ENCODE assay signal across 9 cellular contexts in the genomic region with DNA sequence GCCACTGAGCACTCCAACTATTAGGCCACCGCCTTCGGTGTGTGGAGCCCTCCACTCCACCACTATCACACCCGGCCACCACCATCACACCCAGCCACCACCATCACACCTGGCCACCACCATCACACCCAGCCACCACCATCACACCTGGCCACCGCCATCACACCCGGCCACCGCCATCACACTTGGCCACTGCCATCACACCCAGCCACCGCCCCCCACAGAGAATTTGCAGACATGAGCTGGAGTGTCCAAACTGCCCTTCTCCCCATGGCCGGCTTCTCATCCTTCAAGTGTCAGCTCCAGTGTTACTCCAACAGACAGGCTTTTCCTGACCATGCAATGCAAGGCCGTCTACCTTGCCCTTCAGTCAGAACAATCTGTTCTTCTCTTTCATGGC. TPM values are rescaled to one million over a fixed set of nuclear protein-coding genes. Genes with fewer than 3 reads are reported as not detected.
"Had no signal": no experiment of that assay in that cellular context is flagged by ENCODE, and none has a peak within 500 bp of the region (broad histone marks: within the 10 kb centered on the region; RNA-seq: fewer than 3 reads in every experiment).

No MANE protein-coding gene starts in this region.

- H3K27ac ChIP-seq: HL-60 had no signal

- H3K4me3 ChIP-seq: GM23338 had no signal

- H3K36me3 Mint-ChIP-seq: IgD-negative memory B cell had no signal

- ATAC-seq: GM23338, HepG2 had no signal

- H3K9me3 Mint-ChIP-seq: GM23338, IgD-negative memory B cell had no signal

- H3K4me3 Mint-ChIP-seq: GM23338, H9, IgD-negative memory B cell had no signal

- H3K27ac Mint-ChIP-seq: GM23338, H9, IgD-negative memory B cell had no signal

- DNase-seq: H9, HCEC 1CT, KBM-7 had no signal

RNA-seq across cellular contexts. Expression of a gene that starts 50.4 kb away (rescaled TPM):
- total RNA-seq: GM23338, H1, H9, HepG2, HT1080 had no signal
- polyA plus RNA-seq: GM23338, H1, HepG2, IgD-negative memory B cell had no signal
